8 cellular contexts compared by ENCODE assay signal in genomic region chr7:143385891-143386781, GRCh38. TPM values are rescaled to one million over a fixed set of nuclear protein-coding genes. Genes with fewer than 3 reads are reported as not detected.
DNase-seq lines count a peak whose midpoint lies in the region; ATAC-seq and TF ChIP-seq lines count a peak whose summit lies in the region.

No MANE protein-coding gene starts in this region.

- DNase-seq in GM13976 (ENCODE audit: low spot score), result peak; percentile 29
- peak; percentile 70 for DNase-seq in KBM-7
- peak in 2 of 3 donors; percentile 18 to 24 for DNase-seq in effector memory CD4-positive, alpha-beta T cell
- DNase-seq in trophoblast cell, result peak; percentile 11 to 33
- no peak for DNase-seq in T1000 (lab: John Stamatoyannopoulos, UW)
- no peak for DNase-seq in NCI-H1694 treated with DMSO at 0.1 percent for 48 hours (lab: John Stamatoyannopoulos, UW)
- no peak for DNase-seq in NK-92 (lab: John Stamatoyannopoulos, UW; ENCODE audit: unreplicated experiment)

- peaks cover 36% of the 10 kb centered on the region for H3K79me2 ChIP-seq in trophoblast cell (ENCODE audit: control insufficient read depth, insufficient read depth, low read length, poor library complexity)

- no peaks in the 10 kb centered on the region for H3K27me3 ChIP-seq in effector memory CD4-positive, alpha-beta T cell (replicated peaks; ENCODE audit: control insufficient read depth, insufficient read depth, low read length, poor library complexity, severe bottlenecking)
- no peaks in the 10 kb centered on the region for H3K27me3 ChIP-seq in trophoblast cell (ENCODE audit: insufficient read depth, low read length)

- H3K4ac ChIP-seq in trophoblast cell (ENCODE audit: low read depth, low read length), result peak overlapping the region; percentile 7

- H4K91ac ChIP-seq in trophoblast cell (ENCODE audit: low read depth, low read length), result no peak overlapping the region

- peak overlapping the region; percentile 4 for H3K4me2 ChIP-seq in trophoblast cell (ENCODE audit: low read length)

- no peak overlapping the region for H2BK5ac ChIP-seq in trophoblast cell (ENCODE audit: low read depth, low read length, poor library complexity)

- no CpG with 5 or more reads among the region's 19 CpGs for WGBS in trophoblast cell (ENCODE audit: extremely low coverage, insufficient coverage, insufficient read length)

- no peak overlapping the region for H2BK120ac ChIP-seq in trophoblast cell (ENCODE audit: insufficient read depth, low read length, poor library complexity)

- no peak overlapping the region for H3K14ac ChIP-seq in trophoblast cell (ENCODE audit: low read length)

- H3K4me3 ChIP-seq in effector memory CD4-positive, alpha-beta T cell (ENCODE audit: insufficient read depth, low read depth, low read length, poor library complexity, severe bottlenecking), result peak overlapping the region; percentile 5
- no peak overlapping the region for H3K4me3 ChIP-seq in trophoblast cell (ENCODE audit: low read depth, low read length)

- ATAC-seq in GM19397 (IDR thresholded peaks at IDR 0.05; ENCODE audit: unreplicated experiment), result no peak

- no peak overlapping the region for H2BK12ac ChIP-seq in trophoblast cell (ENCODE audit: low read length)

- H3K27ac ChIP-seq in effector memory CD4-positive, alpha-beta T cell (ENCODE audit: insufficient read depth, low read length, poor library complexity, severe bottlenecking), result peak overlapping the region; percentile 40
- no peak overlapping the region for H3K27ac ChIP-seq in trophoblast cell (ENCODE audit: low read depth, low read length)

- peaks cover 40% of the 10 kb centered on the region for H3K4me1 ChIP-seq in effector memory CD4-positive, alpha-beta T cell (ENCODE audit: control insufficient read depth, insufficient read depth, low read length, poor library complexity, severe bottlenecking)
- peaks cover 27 to 34% of the 10 kb centered on the region in 2 experiments for H3K4me1 ChIP-seq in trophoblast cell (ENCODE audit: control insufficient read depth in 1 of 2, insufficient read depth in 2 of 2, low read length in 2 of 2)

- peaks cover 42% of the 10 kb centered on the region for H3K36me3 ChIP-seq in effector memory CD4-positive, alpha-beta T cell (ENCODE audit: control insufficient read depth, insufficient read depth, low read length)
- H3K36me3 ChIP-seq in trophoblast cell (ENCODE audit: control insufficient read depth in 1 of 2, insufficient read depth in 2 of 2, low read length in 2 of 2), result peaks cover 74 to 82% of the 10 kb centered on the region in 2 experiments

- in situ Hi-C loops in GM13976 (cut with MboI; ENCODE audit: low sequenced_read_pairs, unreplicated experiment) (no loop called here), KBM-7 (cut with MboI; ENCODE audit: low pct_unique_long_range_greater_than_20kb, low sequenced_read_pairs) (no loop called here)

- no peak overlapping the region for H4K8ac ChIP-seq in trophoblast cell (ENCODE audit: low read depth, low read length)

- H3K18ac ChIP-seq in trophoblast cell (ENCODE audit: low read length), result no peak overlapping the region

- H3K9me3 ChIP-seq in effector memory CD4-positive, alpha-beta T cell (ENCODE audit: control insufficient read depth, low read length), result no peaks in the 10 kb centered on the region
- H3K9me3 ChIP-seq in trophoblast cell (ENCODE audit: insufficient read depth, low read depth, low read length), result peaks cover 3% of the 10 kb centered on the region

- no peak overlapping the region for H2AFZ ChIP-seq in trophoblast cell (ENCODE audit: insufficient read depth, low read length, poor library complexity)

- no peak overlapping the region for H3K9ac ChIP-seq in trophoblast cell (ENCODE audit: low read length)

- H4K12ac ChIP-seq in trophoblast cell (ENCODE audit: low read depth, low read length), result no peak overlapping the region

- no peak overlapping the region for H2AK5ac ChIP-seq in trophoblast cell (ENCODE audit: low read length)

- H3K79me1 ChIP-seq in trophoblast cell (ENCODE audit: low read length), result peaks cover 21% of the 10 kb centered on the region

- TF ChIP-seq CTCF in GM13976 (IDR thresholded peaks at IDR 0.05; ENCODE audit: borderline replicate concordance, control extremely low read depth, extremely low read depth, insufficient read depth, missing control alignments), result no peak

- peak overlapping the region; percentile 27 for H3K23ac ChIP-seq in trophoblast cell (ENCODE audit: low read length)

RNA-seq across cellular contexts. Expression of gene ZYX, which starts 5.0 kb away (rescaled TPM):
- 275 TPM in 2 replicates for polyA plus RNA-seq in trophoblast cell (2013)

RNA-seq across cellular contexts. Expression of gene EPHA1, which starts 22.5 kb away (rescaled TPM):
- 26.1 and 27.4 TPM in 2 replicates for polyA plus RNA-seq in trophoblast cell (2013)

RNA-seq across cellular contexts. Expression of gene FAM131B, which starts 23.6 kb away (rescaled TPM):
- 0.22 and 0.28 TPM in 2 replicates for polyA plus RNA-seq in trophoblast cell (2013)

RNA-seq across cellular contexts. Expression of gene TAS2R60, which starts 57.1 kb away (rescaled TPM):
- not detected in 2 replicates for polyA plus RNA-seq in trophoblast cell (2013)

Comparison
In these comparisons a context has a peak if more than half of its experiments do, and no peak if none do; other contexts are left out.
1. DNase-seq: peak in GM13976 (single experiment), KBM-7 (single experiment), effector memory CD4-positive, alpha-beta T cell (2 of 3) and trophoblast cell (2 of 2); none in T1000 (single experiment), NCI-H1694 treated with DMSO at 0.1 percent for 48 hours (single experiment) and NK-92 (single experiment).